ENCODE assay signal across 27 cellular contexts in genomic region chr20:33541797-33542196, GRCh38. TPM values are rescaled to one million over a fixed set of nuclear protein-coding genes. Genes with fewer than 3 reads are reported as not detected.
DNase-seq lines count a peak whose midpoint lies in the region; ATAC-seq, FAIRE-seq and TF ChIP-seq lines count a peak whose summit lies in the region.
"Had no signal": no experiment of that assay in that cellular context is flagged by ENCODE, and none has a peak within 500 bp of the region (broad histone marks: within the 10 kb centered on the region; RNA-seq: fewer than 3 reads in every experiment).

No MANE protein-coding gene starts in this region.

- H3K4me2 ChIP-seq in HepG2 (ENCODE audit: low read depth, low read length) (no peak overlapping the region), Karpas-422 (ENCODE audit: low read depth, low read length, poor library complexity, severe bottlenecking) (no peak overlapping the region), smooth muscle cell (no peak overlapping the region)
- H3K4me2 ChIP-seq: BLaER1 had no signal

- no peak for TF ChIP-seq EP300 in HepG2 (IDR thresholded peaks at IDR 0.05; ENCODE audit: low read depth in 2 of 2, low read length in 2 of 2)
- TF ChIP-seq EP300 in HepG2 (CRISPR knock-in tag; IDR thresholded peaks at IDR 0.05; ENCODE audit: borderline replicate concordance): no peak

- no peaks in the 10 kb centered on the region for H3K27me3 ChIP-seq in HepG2 (ENCODE audit: control insufficient read depth in 1 of 2, insufficient read depth in 2 of 2, low read length in 2 of 2)
- H3K27me3 ChIP-seq in right lobe of liver: no peaks in the 10 kb centered on the region
- H3K27me3 ChIP-seq in Karpas-422 (ENCODE audit: low read length): no peaks in the 10 kb centered on the region
- no peaks in the 10 kb centered on the region for H3K27me3 ChIP-seq in smooth muscle cell (ENCODE audit: low read depth)
- H3K27me3 ChIP-seq: BE2C, BLaER1 had no signal

- DNase-seq in HepG2 (ENCODE audit: low spot score) (no peak), right lobe of liver (no peak), Karpas-422 (no peak), smooth muscle cell (lab: John Stamatoyannopoulos, UW; ENCODE audit: unreplicated experiment) (no peak)
- DNase-seq in stimulated activated CD4-positive, alpha-beta T cell treated with anti-CD3 and anti-CD28 coated beads, Interleukin-12 subunit alpha, Interleukin-12 subunit beta, amount 100 ng/mL, for 4 hours: no peak
- DNase-seq: 8988T; ACHN; BE2C; C1 segment of cervical spinal cord; CD4-positive, alpha-beta memory T cell; CD4-positive, CD25-positive, alpha-beta regulatory T cell; CD8-positive, alpha-beta memory T cell; COR-L47; DMS 273 treated with DMSO at 0.1 percent for 48 hours; DMS153; DMS53; DMS79; DND-41; EL; GDM1 had no signal

- H3K27ac ChIP-seq in HepG2 (ENCODE audit: extremely low read length, insufficient read depth, low read length) (no peak overlapping the region), right lobe of liver (no peak overlapping the region), Karpas-422 (ENCODE audit: low read length) (peak overlapping the region; percentile 47), smooth muscle cell (ENCODE audit: low read depth) (peak overlapping the region; percentile 7)
- H3K27ac ChIP-seq: BLaER1 had no signal

- H3K36me3 ChIP-seq in HepG2 (replicated peaks in 1 of 2; ENCODE audit: control insufficient read depth in 1 of 2, insufficient read depth in 2 of 2, low read length in 2 of 2): peaks cover 0 to 2% of the 10 kb centered on the region in 2 experiments; a peak in 1 of 5 replicates
- H3K36me3 ChIP-seq in right lobe of liver: no peaks in the 10 kb centered on the region
- no peaks in the 10 kb centered on the region for H3K36me3 ChIP-seq in Karpas-422 (ENCODE audit: insufficient read depth, low read length)
- no peaks in the 10 kb centered on the region for H3K36me3 ChIP-seq in smooth muscle cell (ENCODE audit: low read depth)
- H3K36me3 ChIP-seq: BE2C had no signal

- POLR2A ChIA-PET in HepG2 (lab: Yijun Ruan, JAX): no interaction called here

- no peak overlapping the region for H2AFZ ChIP-seq in HepG2 (ENCODE audit: low read length)
- H2AFZ ChIP-seq in Karpas-422 (ENCODE audit: low read length): no peak overlapping the region
- H2AFZ ChIP-seq in smooth muscle cell (ENCODE audit: low read depth): no peak overlapping the region

- peaks cover 13% of the 10 kb centered on the region for H3F3A ChIP-seq in smooth muscle cell (ENCODE audit: low read depth)

- no peaks in the 10 kb centered on the region for H3K9me3 ChIP-seq in HepG2 (ENCODE audit: low read length)
- H3K9me3 ChIP-seq in right lobe of liver: no peaks in the 10 kb centered on the region
- no peaks in the 10 kb centered on the region for H3K9me3 ChIP-seq in Karpas-422 (ENCODE audit: low read length)
- H3K9me3 ChIP-seq in smooth muscle cell (replicated peaks; ENCODE audit: low read depth): no peaks in the 10 kb centered on the region

- FAIRE-seq in HepG2 (lab: Jason Lieb, UNC): no peak
- FAIRE-seq: A204.1, GM12878, GM12892, GM18507, GM19239 had no signal

- TF ChIP-seq CTCF in HepG2 (CRISPR knock-in tag; IDR thresholded peaks at IDR 0.05) (no peak), right lobe of liver (IDR thresholded peaks at IDR 0.05) (no peak), smooth muscle cell (IDR thresholded peaks at IDR 0.05; ENCODE audit: borderline replicate concordance, insufficient read depth, poor library complexity, severe bottlenecking) (no peak)

- in situ Hi-C loops in HepG2 (cut with HindIII; ENCODE audit: extremely low pct_ligation_motif_present, low pct_unique_long_range_greater_than_20kb): no loop called here

- H4K20me1 ChIP-seq in HepG2 (ENCODE audit: insufficient read depth, low read length) (no peaks in the 10 kb centered on the region), Karpas-422 (ENCODE audit: insufficient read depth, low read depth, low read length) (no peaks in the 10 kb centered on the region), smooth muscle cell (ENCODE audit: low read depth) (peaks cover 77% of the 10 kb centered on the region)

- intact Hi-C loops in HepG2 (cut with micrococcal nuclease; ENCODE audit: unreplicated experiment): no loop called here
- intact Hi-C loops in right lobe of liver (cut with DNase I): no loop called here

- no peak overlapping the region for H3K4me3 ChIP-seq in HepG2 (replicated peaks in 1 of 3; ENCODE audit: insufficient read depth in 1 of 3, low read depth in 2 of 3, low read length in 3 of 3)
- no peak overlapping the region for H3K4me3 ChIP-seq in right lobe of liver
- no peak overlapping the region for H3K4me3 ChIP-seq in Karpas-422 (ENCODE audit: low read length)
- no peak overlapping the region for H3K4me3 ChIP-seq in smooth muscle cell
- H3K4me3 ChIP-seq: BLaER1, GM12878 had no signal

- TF ChIP-seq RAD21 in HepG2 (CRISPR knock-in tag; IDR thresholded peaks at IDR 0.05): no peak

- H3K9ac ChIP-seq in HepG2 (ENCODE audit: insufficient read depth, low read depth, low read length) (no peak overlapping the region), Karpas-422 (ENCODE audit: low read length) (no peak overlapping the region), smooth muscle cell (ENCODE audit: low read depth) (no peak overlapping the region)
- H3K9ac ChIP-seq: BLaER1 had no signal

- ATAC-seq in HepG2 (no peak), right lobe of liver (no peak), GM18867 (IDR thresholded peaks at IDR 0.05; ENCODE audit: unreplicated experiment) (no peak)
- ATAC-seq: GM12878 had no signal

- CTCF ChIA-PET in HepG2 (lab: Yijun Ruan, JAX; ENCODE audit: low intra/inter-chr PET ratio, low total read pairs): no interaction called here

- H3K4me1 ChIP-seq in HepG2 (ENCODE audit: insufficient read depth, low read length) (peaks cover 53% of the 10 kb centered on the region), right lobe of liver (peaks cover 0 to 47% (median 12%) of the 10 kb centered on the region in 4 donors), Karpas-422 (ENCODE audit: low read length) (peaks cover 46% of the 10 kb centered on the region), smooth muscle cell (ENCODE audit: low read depth) (peaks cover 6% of the 10 kb centered on the region)

- WGBS in HepG2 (ENCODE audit: low lambda C conversion rate): 100% methylated on average over 1 of the region's 1 CpG
- WGBS in right lobe of liver (ENCODE audit: insufficient coverage, low coverage, low lambda C conversion rate, missing lambda C conversion rate): 100% methylated on average over 1 of the region's 1 CpG
- WGBS in smooth muscle cell (ENCODE audit: low lambda C conversion rate): 100% methylated on average over 1 of the region's 1 CpG

- TF ChIP-seq POLR2A in HepG2 (IDR thresholded peaks at IDR 0.05; ENCODE audit: insufficient read depth in 1 of 2, low read depth in 2 of 2, low read length in 2 of 2) (no peak), right lobe of liver (IDR thresholded peaks at IDR 0.05) (no peak)

- H3K79me2 ChIP-seq in HepG2 (ENCODE audit: insufficient read depth, low read length): peaks cover 47% of the 10 kb centered on the region
- H3K79me2 ChIP-seq in Karpas-422 (ENCODE audit: low read length): peaks cover 89% of the 10 kb centered on the region
- H3K79me2 ChIP-seq in smooth muscle cell (ENCODE audit: low read depth): peaks cover 83% of the 10 kb centered on the region

- H3K9me2 ChIP-seq in Karpas-422 (replicated peaks; ENCODE audit: insufficient read depth, low read length): no peaks in the 10 kb centered on the region

- BruUV-seq in HepG2 (replicated peaks; lab: Mats Ljungman, UMichigan): no TSS peak

TF ChIP-seq in HepG2, 621 proteins besides CTCF, POLR2A, EP300 and RAD21 (continues in another document):
- TF ChIP-seq MXD3 (CRISPR knock-in tag; IDR thresholded peaks at IDR 0.05) (no peak), ZNF746 (CRISPR knock-in tag; IDR thresholded peaks at IDR 0.05) (no peak)

RNA-seq across cellular contexts. Expression of gene CBFA2T2, which starts 51.9 kb away (rescaled TPM):
- 6.3 and 7.3 TPM in 2 replicates for total RNA-seq in HepG2 (2016; rRNA removed; fragmentation: Illumina TruSeq; extraction: Trizol)
- total RNA-seq in HepG2 (2016; cell fraction: cytosol; rRNA removed; fragmentation: Illumina TruSeq; extraction: Trizol; ENCODE audit: low read depth): 25.1 and 25.7 TPM in 2 replicates
- total RNA-seq in HepG2 (2016; cell fraction: insoluble cytoplasmic fraction; rRNA removed; fragmentation: Illumina TruSeq; extraction: Trizol): 6.0 and 6.8 TPM in 2 replicates
- total RNA-seq in HepG2 (2016; cell fraction: membrane; rRNA removed; fragmentation: Illumina TruSeq; extraction: Trizol): 9.8 and 12.2 TPM in 2 replicates
- 7.8 and 8.4 TPM in 2 replicates for total RNA-seq in HepG2 (2016; cell fraction: nucleus; rRNA removed; fragmentation: Illumina TruSeq; extraction: Trizol)
- 20.8 and 21.2 TPM in 2 replicates for polyA plus RNA-seq in HepG2 (2011; rRNA removed)
- 13.2 and 14.1 TPM in 2 replicates for polyA plus RNA-seq in HepG2 (2011; cell fraction: cytosol; rRNA removed)
- 31.7 and 33.2 TPM in 2 replicates for polyA plus RNA-seq in HepG2 (2011; cell fraction: nucleus; rRNA removed)
- polyA plus RNA-seq in HepG2 (2012): 10.5 and 11.1 TPM in 2 replicates
- 1.3 and 2.1 TPM in 2 replicates for polyA plus RNA-seq in HepG2 (2016; cell fraction: cytosol; fragmentation: Illumina TruSeq; extraction: Trizol; ENCODE audit: low read depth)
- 8.7 and 11.6 TPM in 2 replicates for polyA plus RNA-seq in HepG2 (2016; cell fraction: insoluble cytoplasmic fraction; fragmentation: Illumina TruSeq; extraction: Trizol; ENCODE audit: low read depth)
- 4.1 and 4.7 TPM in 2 replicates for polyA plus RNA-seq in HepG2 (2016; cell fraction: membrane; fragmentation: Illumina TruSeq; extraction: Trizol; ENCODE audit: low read depth)
- 20.8 and 24.2 TPM in 2 replicates for polyA plus RNA-seq in HepG2 (2016; cell fraction: nucleus; fragmentation: Illumina TruSeq; extraction: Trizol; ENCODE audit: insufficient read depth, low read depth)
- polyA minus RNA-seq in HepG2 (2011; rRNA and poly(A)+ RNA removed; ENCODE audit: low replicate concordance): 20.8 and 48.6 TPM in 2 replicates
- 24.4 TPM in 2 replicates for polyA minus RNA-seq in HepG2 (2011; cell fraction: cytosol; rRNA and poly(A)+ RNA removed)
- 17.0 and 21.1 TPM in 2 replicates for polyA minus RNA-seq in HepG2 (2011; cell fraction: nucleus; rRNA and poly(A)+ RNA removed)
- 1 to 10 TPM; 4.5 to 7.3 (median 5.6) TPM for total RNA-seq in right lobe of liver
- total RNA-seq in Karpas-422 (2014; rRNA removed; shearing (Covaris generic); ENCODE audit: low replicate concordance): 47.6 and 54.8 TPM in 2 replicates
- total RNA-seq in smooth muscle cell: 40.3 and 41.6 TPM in 2 replicates
- 18.2 and 25.1 TPM in 2 replicates for polyA plus RNA-seq in smooth muscle cell

Comparison
In these comparisons a context has a peak if more than half of its experiments do, and no peak if none do; other contexts are left out.
1. H3K27ac ChIP-seq: peak in Karpas-422 (single experiment) and smooth muscle cell (single experiment); none in HepG2 (single experiment) and right lobe of liver (0 of 3).